ENCODE assay signal across 15 cellular contexts in genomic region chr11:9774591-9775392, GRCh38.
A peak's percentile ranks its signal among the peaks of the same experiment; 100 is the strongest.
DNase-seq lines count a peak whose midpoint lies in the region; ATAC-seq and TF ChIP-seq lines count a peak whose summit lies in the region.
"Had no signal": no experiment of that assay in that cellular context is flagged by ENCODE, and none has a peak within 500 bp of the region (broad histone marks: within the 10 kb centered on the region; RNA-seq: fewer than 3 reads in every experiment).

No MANE protein-coding gene starts in this region.

- no peak for TF ChIP-seq CTCF in HFFc6 (IDR thresholded peaks at IDR 0.05)
- no peak for TF ChIP-seq CTCF in body of pancreas (IDR thresholded peaks at IDR 0.05)

- intact Hi-C loops in body of pancreas (cut with DNase I): no loop called here
- intact Hi-C loops in left ventricle myocardium superior (cut with micrococcal nuclease): no loop called here

- H3K27me3 ChIP-seq in body of pancreas: no peaks in the 10 kb centered on the region

- ATAC-seq in body of pancreas: peak; percentile 40
- ATAC-seq in left ventricle myocardium superior: peak; percentile 75
- no peak for ATAC-seq in GM18519 (IDR thresholded peaks at IDR 0.05; ENCODE audit: low FRiP score, unreplicated experiment)

- peak overlapping the region; percentile 68 for H3K4me3 Mint-ChIP-seq in HFFc6
- H3K4me3 Mint-ChIP-seq: activated CD4-positive, alpha-beta T cell treated with anti-CD3 and anti-CD28 coated beads, Interleukin-2, amount 10 ng/mL, durations not matched to agents 24 days and 14 days; activated naive CD4-positive, alpha-beta T cell treated with anti-CD3 and anti-CD28 coated beads, Interleukin-2, amount 50 U/mL, for 24 hours; stimulated activated naive CD8-positive, alpha-beta T cell treated with anti-CD3 and anti-CD28 coated beads, Interleukin-15, Interleukin-2, amounts not matched to agents 100 ng/mL and 50 ng/mL, for 24 hours had no signal

- H3K36me3 ChIP-seq in body of pancreas (replicated peaks in 1 of 2; ENCODE audit: insufficient read depth in 1 of 2, low read depth in 2 of 2): no peaks in the 10 kb centered on the region

- no peak for TF ChIP-seq POLR2A in body of pancreas (IDR thresholded peaks at IDR 0.05)

- H3K4me1 ChIP-seq in body of pancreas: peaks cover 14% of the 10 kb centered on the region

- no peaks in the 10 kb centered on the region for H3K9me3 ChIP-seq in body of pancreas

- peak overlapping the region; percentile 85 for H3K27ac Mint-ChIP-seq in HFFc6
- H3K27ac Mint-ChIP-seq: activated CD4-positive, alpha-beta T cell treated with anti-CD3 and anti-CD28 coated beads, Interleukin-2, amount 10 ng/mL, durations not matched to agents 24 days and 14 days; activated naive CD4-positive, alpha-beta T cell treated with anti-CD3 and anti-CD28 coated beads, Interleukin-2, amount 50 U/mL, for 24 hours; stimulated activated naive CD8-positive, alpha-beta T cell treated with anti-CD3 and anti-CD28 coated beads, Interleukin-15, Interleukin-2, amounts not matched to agents 100 ng/mL and 50 ng/mL, for 24 hours had no signal

- peaks cover 2% of the 10 kb centered on the region for H3K27me3 Mint-ChIP-seq in HFFc6 (ENCODE audit: insufficient read depth)
- H3K27me3 Mint-ChIP-seq: activated CD4-positive, alpha-beta T cell treated with anti-CD3 and anti-CD28 coated beads, Interleukin-2, amount 10 ng/mL, durations not matched to agents 24 days and 14 days; activated naive CD4-positive, alpha-beta T cell treated with anti-CD3 and anti-CD28 coated beads, Interleukin-2, amount 50 U/mL, for 24 hours; stimulated activated naive CD8-positive, alpha-beta T cell treated with anti-CD3 and anti-CD28 coated beads, Interleukin-15, Interleukin-2, amounts not matched to agents 100 ng/mL and 50 ng/mL, for 24 hours had no signal

- DNase-seq in HFFc6 (peak; percentile 95), body of pancreas (no peak), left ventricle myocardium superior (no peak), stromal cell of bone marrow (ENCODE audit: low read depth) (peak; percentile 80), NCI-H1048 (lab: John Stamatoyannopoulos, UW) (no peak), NCI-H345 treated with DMSO at 0.1 percent for 48 hours (lab: John Stamatoyannopoulos, UW; ENCODE audit: unreplicated experiment) (no peak), ureter (ENCODE audit: low spot score) (no peak)
- DNase-seq: activated CD4-positive, alpha-beta T cell treated with anti-CD3 and anti-CD28 coated beads, Interleukin-2, amount 10 ng/mL, durations not matched to agents 24 days and 14 days; foreskin melanocyte; midbrain; NCI-H2029 treated with DMSO at 0.1 percent for 48 hours; stimulated activated CD4-positive, alpha-beta T cell treated with anti-CD3 and anti-CD28 coated beads, Interleukin-15, amount 100 ng/mL, for 24 hours had no signal

- H3K27ac ChIP-seq in body of pancreas: no peak overlapping the region

- peaks cover 41% of the 10 kb centered on the region for H3K36me3 Mint-ChIP-seq in HFFc6 (ENCODE audit: low read depth)

- H3K4me1 Mint-ChIP-seq in HFFc6 (ENCODE audit: low read depth): peaks cover 56% of the 10 kb centered on the region
- H3K4me1 Mint-ChIP-seq: activated CD4-positive, alpha-beta T cell treated with anti-CD3 and anti-CD28 coated beads, Interleukin-2, amount 10 ng/mL, durations not matched to agents 24 days and 14 days; activated naive CD4-positive, alpha-beta T cell treated with anti-CD3 and anti-CD28 coated beads, Interleukin-2, amount 50 U/mL, for 24 hours had no signal

- WGBS in body of pancreas, 2 donors: 37 to 42% methylated on average over 6 of the region's 6 CpGs

- H3K9me3 Mint-ChIP-seq in HFFc6: no peaks in the 10 kb centered on the region
- H3K9me3 Mint-ChIP-seq: activated CD4-positive, alpha-beta T cell treated with anti-CD3 and anti-CD28 coated beads, Interleukin-2, amount 10 ng/mL, durations not matched to agents 24 days and 14 days; activated naive CD4-positive, alpha-beta T cell treated with anti-CD3 and anti-CD28 coated beads, Interleukin-2, amount 50 U/mL, for 24 hours; stimulated activated naive CD8-positive, alpha-beta T cell treated with anti-CD3 and anti-CD28 coated beads, Interleukin-15, Interleukin-2, amounts not matched to agents 100 ng/mL and 50 ng/mL, for 24 hours had no signal

- no peak overlapping the region for H3K4me3 ChIP-seq in body of pancreas

Comparison
In these comparisons a context has a peak if more than half of its experiments do, and no peak if none do; other contexts are left out.
1. DNase-seq: peak in HFFc6 (single experiment) and stromal cell of bone marrow (single experiment); none in body of pancreas (0 of 4), left ventricle myocardium superior (single experiment), NCI-H1048 (single experiment), NCI-H345 treated with DMSO at 0.1 percent for 48 hours (single experiment) and ureter (single experiment).